ENCODE assay signal across 14 cellular contexts in genomic region chr3:94285874-94286273, GRCh38.
DNase-seq lines count a peak whose midpoint lies in the region; ATAC-seq and TF ChIP-seq lines count a peak whose summit lies in the region.
"Had no signal": no experiment of that assay in that cellular context is flagged by ENCODE, and none has a peak within 500 bp of the region (broad histone marks: within the 10 kb centered on the region; RNA-seq: fewer than 3 reads in every experiment).

No MANE protein-coding gene starts in this region.

- peak; percentile 5 for DNase-seq in NCI-H1694 (lab: John Stamatoyannopoulos, UW)
- DNase-seq in astrocyte of the hippocampus (ENCODE audit: low read depth, low spot score) = peak; percentile 36
- DNase-seq in lung microvascular endothelial cell (ENCODE audit: low read depth in 2 of 2) = peak; percentile 1 to 3
- no peak for DNase-seq in Karpas-422
- DNase-seq in WERI-Rb-1 = no peak
- DNase-seq: activated T-cell treated with anti-CD3 and anti-CD28 coated beads for 4 hours; effector CD4-positive, alpha-beta T cell; SJCRH30; stimulated activated naive CD8-positive, alpha-beta T cell treated with anti-CD3 and anti-CD28 coated beads, Interleukin-15, Interleukin-2, amounts not matched to agents 100 U/mL and 50 U/mL, for 24 hours had no signal

- no peaks in the 10 kb centered on the region for H3K9me3 ChIP-seq in Karpas-422 (ENCODE audit: low read length)
- H3K9me3 ChIP-seq in WERI-Rb-1 (ENCODE audit: severe bottlenecking) = no peaks in the 10 kb centered on the region
- H3K9me3 ChIP-seq: SJCRH30 had no signal

- H3K4me2 ChIP-seq in Karpas-422 (ENCODE audit: low read depth, low read length, poor library complexity, severe bottlenecking) = no peak overlapping the region

- H3K9me2 ChIP-seq in Karpas-422 (replicated peaks; ENCODE audit: insufficient read depth, low read length) = no peaks in the 10 kb centered on the region

- no peaks in the 10 kb centered on the region for H3K27me3 ChIP-seq in Karpas-422 (ENCODE audit: low read length)
- H3K27me3 ChIP-seq in WERI-Rb-1 (ENCODE audit: insufficient read depth, low read depth, severe bottlenecking) = peaks cover 25% of the 10 kb centered on the region
- H3K27me3 ChIP-seq: SJCRH30 had no signal

- no peaks in the 10 kb centered on the region for H3K36me3 ChIP-seq in Karpas-422 (ENCODE audit: insufficient read depth, low read length)
- H3K36me3 ChIP-seq in WERI-Rb-1 = no peaks in the 10 kb centered on the region
- H3K36me3 ChIP-seq: SJCRH30 had no signal

- ATAC-seq in GM18870 (IDR thresholded peaks at IDR 0.05; ENCODE audit: unreplicated experiment) (no peak), HG03571 (IDR thresholded peaks at IDR 0.05; ENCODE audit: unreplicated experiment) (no peak)
- ATAC-seq: stimulated activated naive CD8-positive, alpha-beta T cell treated with anti-CD3 and anti-CD28 coated beads, Interleukin-15, Interleukin-2, amounts not matched to agents 100 U/mL and 50 U/mL, for 24 hours had no signal

- H3K79me2 ChIP-seq in Karpas-422 (ENCODE audit: low read length) = no peaks in the 10 kb centered on the region

- no peaks in the 10 kb centered on the region for H4K20me1 ChIP-seq in Karpas-422 (ENCODE audit: insufficient read depth, low read depth, low read length)

- H3K4me3 ChIP-seq in Karpas-422 (ENCODE audit: low read length) (no peak overlapping the region), WERI-Rb-1 (ENCODE audit: low read depth, low read length) (no peak overlapping the region)
- H3K4me3 ChIP-seq: lung, SJCRH30, skin epidermis had no signal

- TF ChIP-seq CTCF in GM12872 (IDR thresholded peaks at IDR 0.05; ENCODE audit: insufficient read depth, low read depth, low read length) (peak; percentile 31; the same call in 2 of the 3 replicates), WERI-Rb-1 (IDR thresholded peaks at IDR 0.05; ENCODE audit: low read depth, low read length) (no peak)

- H3K27ac ChIP-seq in Karpas-422 (ENCODE audit: low read length) (no peak overlapping the region), WERI-Rb-1 (no peak overlapping the region)
- H3K27ac ChIP-seq: SJCRH30, skin epidermis had no signal

- H3K4me1 ChIP-seq in Karpas-422 (ENCODE audit: low read length) = no peaks in the 10 kb centered on the region
- H3K4me1 ChIP-seq: SJCRH30 had no signal

- H2AFZ ChIP-seq in Karpas-422 (ENCODE audit: low read length) = no peak overlapping the region

- no peak overlapping the region for H3K9ac ChIP-seq in Karpas-422 (ENCODE audit: low read length)

Comparison
In these comparisons a context has a peak if more than half of its experiments do, and no peak if none do; other contexts are left out.
1. DNase-seq: peak in NCI-H1694 (single experiment), astrocyte of the hippocampus (single experiment) and lung microvascular endothelial cell (2 of 2); none in Karpas-422 (single experiment) and WERI-Rb-1 (single experiment).